19 cellular contexts compared by ENCODE assay signal in genomic region chr11:78161937-78162336, GRCh38. TPM values are rescaled to one million over a fixed set of nuclear protein-coding genes. Genes with fewer than 3 reads are reported as not detected.
DNase-seq lines count a peak whose midpoint lies in the region; ATAC-seq and TF ChIP-seq lines count a peak whose summit lies in the region.
"Had no signal": no experiment of that assay in that cellular context is flagged by ENCODE, and none has a peak within 500 bp of the region (broad histone marks: within the 10 kb centered on the region; RNA-seq: fewer than 3 reads in every experiment).

No MANE protein-coding gene starts in this region.

- H3K27me3 ChIP-seq in heart right ventricle (no peaks in the 10 kb centered on the region), sigmoid colon (no peaks in the 10 kb centered on the region), Peyer's patch (no peaks in the 10 kb centered on the region)

- 23 to 28% methylated on average over 5 of the region's 5 CpGs for WGBS in heart right ventricle, 2 donors
- WGBS in sigmoid colon, 2 donors: 70 to 72% methylated on average over 5 of the region's 5 CpGs

- H3K36me3 ChIP-seq in heart right ventricle: no peaks in the 10 kb centered on the region
- no peaks in the 10 kb centered on the region for H3K36me3 ChIP-seq in sigmoid colon
- H3K36me3 ChIP-seq in Peyer's patch: no peaks in the 10 kb centered on the region
- H3K36me3 ChIP-seq: prostate gland had no signal

- no peaks in the 10 kb centered on the region for H3K27me3 Mint-ChIP-seq in central memory CD8-positive, alpha-beta T cell
- H3K27me3 Mint-ChIP-seq: CD4-positive, alpha-beta memory T cell; natural killer cell treated with Interleukin-12 subunit alpha and Interleukin-12 subunit beta and Interleukin-15 and Interleukin-18, amount 100 ng/mL, for 72 hours had no signal

- peaks cover 0 to 6% (median 0%) of the 10 kb centered on the region in 11 donors for H3K9me3 ChIP-seq in heart right ventricle
- H3K9me3 ChIP-seq in sigmoid colon: no peaks in the 10 kb centered on the region
- no peaks in the 10 kb centered on the region for H3K9me3 ChIP-seq in Peyer's patch
- H3K9me3 ChIP-seq: prostate gland had no signal

- no peak for ATAC-seq in central memory CD8-positive, alpha-beta T cell (replicated peaks; ENCODE audit: extremely low read depth, poor library complexity, severe bottlenecking)
- ATAC-seq in heart right ventricle (peak in 4 of 8 donors; percentile 43 to 63 (median 58)), GM18868 (IDR thresholded peaks at IDR 0.05; ENCODE audit: unreplicated experiment) (no peak), GM21360 (IDR thresholded peaks at IDR 0.05; ENCODE audit: unreplicated experiment) (no peak), HG02642 (IDR thresholded peaks at IDR 0.05; ENCODE audit: poor library complexity, unreplicated experiment) (no peak)

- no peak for TF ChIP-seq POLR2A in sigmoid colon (IDR thresholded peaks at IDR 0.05)
- TF ChIP-seq POLR2A in Peyer's patch (IDR thresholded peaks at IDR 0.05): no peak

- H3K27ac ChIP-seq in heart right ventricle: peak overlapping the region in 2 of 10 donors; percentile 4 to 6
- H3K27ac ChIP-seq in sigmoid colon: peak overlapping the region; percentile 1 to 75 (median 42)
- H3K27ac ChIP-seq in Peyer's patch: no peak overlapping the region
- H3K27ac ChIP-seq: prostate gland had no signal

- H3K4me1 ChIP-seq in heart right ventricle (peaks cover 0 to 43% (median 18%) of the 10 kb centered on the region in 9 donors), sigmoid colon (peaks cover 0 to 72% (median 62%) of the 10 kb centered on the region in 4 donors), Peyer's patch (no peaks in the 10 kb centered on the region)
- H3K4me1 ChIP-seq: prostate gland had no signal

- no peaks in the 10 kb centered on the region for H3K9me3 Mint-ChIP-seq in central memory CD8-positive, alpha-beta T cell
- H3K9me3 Mint-ChIP-seq: activated T-helper 2 cell treated with anti-CD3 and anti-CD28 coated beads, Interferon-gamma antibody, Interleukin-2, Interleukin-4, amounts not matched to agents 10 μg/mL and 5 μg/mL and 100 μg/mL, durations not matched to agents 14 hours and 24 hours and 36 hours; CD4-positive, alpha-beta memory T cell; natural killer cell treated with Interleukin-12 subunit alpha and Interleukin-12 subunit beta and Interleukin-15 and Interleukin-18, amount 100 ng/mL, for 72 hours had no signal

- no peaks in the 10 kb centered on the region for H3K36me3 Mint-ChIP-seq in central memory CD8-positive, alpha-beta T cell (ENCODE audit: insufficient read depth)
- H3K36me3 Mint-ChIP-seq: CD4-positive, alpha-beta memory T cell; natural killer cell treated with Interleukin-12 subunit alpha and Interleukin-12 subunit beta and Interleukin-15 and Interleukin-18, amount 100 ng/mL, for 72 hours had no signal

- H3K4me3 ChIP-seq in heart right ventricle (no peak overlapping the region), sigmoid colon (no peak overlapping the region), Peyer's patch (no peak overlapping the region)
- H3K4me3 ChIP-seq: prostate gland had no signal

- peak in 2 of 4 donors; percentile 33 to 61 for TF ChIP-seq EP300 in sigmoid colon (IDR thresholded peaks at IDR 0.05)

- no peak overlapping the region for H3K4me3 Mint-ChIP-seq in central memory CD8-positive, alpha-beta T cell
- H3K4me3 Mint-ChIP-seq: CD4-positive, alpha-beta memory T cell; natural killer cell treated with Interleukin-12 subunit alpha and Interleukin-12 subunit beta and Interleukin-15 and Interleukin-18, amount 100 ng/mL, for 72 hours had no signal

- peak overlapping the region; percentile 55 for H3K27ac Mint-ChIP-seq in central memory CD8-positive, alpha-beta T cell (ENCODE audit: low read depth)
- H3K27ac Mint-ChIP-seq: activated T-helper 2 cell treated with anti-CD3 and anti-CD28 coated beads, Interferon-gamma antibody, Interleukin-2, Interleukin-4, amounts not matched to agents 10 μg/mL and 5 μg/mL and 100 μg/mL, durations not matched to agents 14 hours and 24 hours and 36 hours; CD4-positive, alpha-beta memory T cell; natural killer cell treated with Interleukin-12 subunit alpha and Interleukin-12 subunit beta and Interleukin-15 and Interleukin-18, amount 100 ng/mL, for 72 hours had no signal

- no peaks in the 10 kb centered on the region for H3K4me1 Mint-ChIP-seq in central memory CD8-positive, alpha-beta T cell
- H3K4me1 Mint-ChIP-seq: CD4-positive, alpha-beta memory T cell had no signal

- DNase-seq in HT1080 (ENCODE audit: low read depth) (peak; percentile 18), heart right ventricle (peak; percentile 35 to 48), sigmoid colon (peak; percentile 93), Peyer's patch (no peak)
- no peak for DNase-seq in central memory CD8-positive, alpha-beta T cell (ENCODE audit: low spot score in 2 of 2)
- DNase-seq: activated CD4-positive, CD25-positive, alpha-beta regulatory T cell; CD4-positive, alpha-beta memory T cell; central memory CD4-positive, alpha-beta T cell; DND-41; NCI-H1417 treated with DMSO at 0.1 percent for 48 hours; SHP77 treated with DMSO at 0.1 percent for 48 hours; stimulated activated naive CD8-positive, alpha-beta T cell treated with anti-CD3 and anti-CD28 coated beads, Interleukin-15, Interleukin-2, amounts not matched to agents 100 U/mL and 50 U/mL, for 24 hours; T-helper 2 cell had no signal

- TF ChIP-seq CTCF in heart right ventricle (IDR thresholded peaks at IDR 0.05): no peak
- TF ChIP-seq CTCF in sigmoid colon (IDR thresholded peaks at IDR 0.05): no peak
- no peak for TF ChIP-seq CTCF in Peyer's patch (IDR thresholded peaks at IDR 0.05)

- intact Hi-C loops in heart right ventricle (cut with DNase I) (loop anchor here in 2 of 10 donors (10.0 kb wide), 1 partner anchor 263 kb away; no protein-coding TSS in a partner anchor), sigmoid colon (cut with DNase I) (loop anchor here (2.0 to 10.0 kb wide), 2 partner anchors 27 to 153 kb away; partner anchors contain the start of genes KCTD21 and USP35)

RNA-seq across cellular contexts. Expression of gene ALG8, which starts 22.5 kb away (rescaled TPM):
- 39.2 and 56.8 TPM in 2 replicates for total RNA-seq in HT1080 (2014; rRNA removed; shearing (Covaris generic))
- polyA plus RNA-seq in HT1080 (2015; cell fraction: cytosol; rRNA removed): 57.1 and 58.2 TPM in 2 replicates
- 107 and 124 TPM in 2 replicates for polyA plus RNA-seq in HT1080 (2015; cell fraction: nucleus; rRNA removed)
- total RNA-seq in heart right ventricle (10 to 100 TPM in 9 of 10 donors, 1 to 10 TPM in 1; 9.6 to 19.5 (median 15.5) TPM), sigmoid colon (10 to 100 TPM; 15.6 to 26.4 (median 24.2) TPM), Peyer's patch (10 to 100 TPM; 12.7 to 83.3 (median 21.4) TPM)
- polyA plus RNA-seq in heart right ventricle (10 to 100 TPM; 21.1 to 69.1 TPM), sigmoid colon (10 to 100 TPM; 13.2 to 24.2 (median 15.0) TPM)

RNA-seq across cellular contexts. Expression of gene KCTD21, which starts 26.5 kb away (rescaled TPM):
- total RNA-seq in HT1080 (2014; rRNA removed; shearing (Covaris generic)): 5.5 and 7.5 TPM in 2 replicates
- 5.3 and 5.8 TPM in 2 replicates for polyA plus RNA-seq in HT1080 (2015; cell fraction: cytosol; rRNA removed)
- polyA plus RNA-seq in HT1080 (2015; cell fraction: nucleus; rRNA removed): 3.6 and 5.0 TPM in 2 replicates
- total RNA-seq in heart right ventricle (1 to 10 TPM; 4.2 to 9.9 (median 6.7) TPM), sigmoid colon (10 to 100 TPM in 2 of 4 donors, 1 to 10 TPM in 2; 5.4 to 18.8 (median 9.2) TPM), Peyer's patch (10 to 100 TPM in 3 of 4 donors, 1 to 10 TPM in 1; 8.7 to 25.2 (median 16.9) TPM)
- polyA plus RNA-seq in heart right ventricle (1 to 10 TPM; 4.5 to 5.0 TPM), sigmoid colon (1 to 10 TPM; 4.2 to 7.4 (median 4.5) TPM)

RNA-seq across cellular contexts. Expression of gene USP35, which starts 26.8 kb away (rescaled TPM):
- total RNA-seq in HT1080 (2014; rRNA removed; shearing (Covaris generic)): 5.3 and 5.9 TPM in 2 replicates
- polyA plus RNA-seq in HT1080 (2015; cell fraction: cytosol; rRNA removed): 3.0 and 3.1 TPM in 2 replicates
- 19.2 and 21.5 TPM in 2 replicates for polyA plus RNA-seq in HT1080 (2015; cell fraction: nucleus; rRNA removed)
- total RNA-seq in heart right ventricle (1 to 10 TPM; 3.6 to 6.6 (median 5.2) TPM), sigmoid colon (10 to 100 TPM in 2 of 4 donors, 1 to 10 TPM in 2; 6.7 to 23.3 (median 10.6) TPM), Peyer's patch (10 to 100 TPM in 3 of 4 donors, 1 to 10 TPM in 1; 6.6 to 30.6 (median 13.3) TPM)
- polyA plus RNA-seq in heart right ventricle (1 to 10 TPM; 4.1 to 7.3 TPM), sigmoid colon (1 to 10 TPM; 1.2 to 6.5 (median 2.1) TPM)

Comparison
In these comparisons a context has a peak if more than half of its experiments do, and no peak if none do; other contexts are left out.
1. DNase-seq: peak in HT1080 (single experiment), heart right ventricle (2 of 2) and sigmoid colon (single experiment); none in central memory CD8-positive, alpha-beta T cell (0 of 2) and Peyer's patch (0 of 3).
2. H3K27ac ChIP-seq: peak in sigmoid colon (4 of 4); none in Peyer's patch (0 of 4).